11 cellular contexts compared by ENCODE assay signal in the genomic region with DNA sequence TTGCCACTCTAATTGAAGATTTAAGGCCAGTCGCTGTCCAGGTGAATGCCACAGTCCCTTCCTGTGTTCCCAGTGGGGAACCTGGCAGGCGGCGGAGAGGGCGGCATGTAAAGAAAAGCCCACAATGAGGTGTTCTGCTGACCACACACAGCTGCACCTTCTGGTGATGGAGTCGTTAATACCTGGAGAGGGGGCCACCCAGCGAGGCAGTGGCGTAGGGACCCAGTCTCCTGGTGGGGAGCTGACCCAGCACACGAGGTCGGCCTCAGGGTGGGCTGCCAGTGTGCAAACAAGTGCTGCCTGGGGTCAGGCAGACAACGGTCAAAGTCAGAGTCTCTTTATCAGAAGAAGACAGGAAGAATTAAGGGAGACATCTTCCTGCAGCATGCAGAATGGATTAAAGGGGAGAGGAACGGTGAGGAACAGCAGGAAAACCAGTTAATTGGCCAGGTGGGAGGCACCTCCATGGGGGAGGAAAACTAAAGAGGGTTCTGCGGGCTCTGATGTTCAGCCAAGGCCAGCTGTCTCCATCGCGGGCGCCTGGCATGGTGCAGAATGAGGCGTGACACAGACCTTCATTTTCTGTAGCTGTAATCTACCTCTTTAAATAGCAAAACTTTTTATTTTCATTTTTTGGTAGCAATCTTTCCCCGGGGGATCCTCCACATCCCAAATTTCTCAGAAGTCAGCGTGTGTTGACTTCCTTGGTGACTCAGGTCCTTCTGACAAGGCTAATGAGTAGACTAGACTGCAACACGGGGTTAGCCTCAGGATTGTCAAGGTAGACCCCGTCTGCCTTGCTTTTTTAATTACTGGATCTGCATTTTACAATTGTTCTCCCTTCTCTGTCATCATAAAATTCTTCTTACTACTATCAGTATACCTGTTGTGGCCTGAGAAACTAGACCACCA.
DNase-seq lines count a peak whose midpoint lies in the region; ATAC-seq and TF ChIP-seq lines count a peak whose summit lies in the region.
"Had no signal": no experiment of that assay in that cellular context is flagged by ENCODE, and none has a peak within 500 bp of the region (broad histone marks: within the 10 kb centered on the region; RNA-seq: fewer than 3 reads in every experiment).

No MANE protein-coding gene starts in this region.

- H3K27ac ChIP-seq in right atrium auricular region (peak overlapping the region; percentile 19 to 51), aorta (ENCODE audit: low read depth in 1 of 2, low read length in 2 of 2) (peak overlapping the region; percentile 73 to 81)

- H3K27me3 ChIP-seq in right atrium auricular region (no peaks in the 10 kb centered on the region), aorta (ENCODE audit: control insufficient read depth in 1 of 2, insufficient read depth in 2 of 2, low read length in 1 of 2) (no peaks in the 10 kb centered on the region)
- H3K27me3 ChIP-seq: sigmoid colon had no signal

- no peak for ATAC-seq in left ventricle myocardium superior
- ATAC-seq in aorta (ENCODE audit: low FRiP score) = no peak
- ATAC-seq in HG02852 (IDR thresholded peaks at IDR 0.05; ENCODE audit: unreplicated experiment) = no peak

- intact Hi-C loops in left ventricle myocardium superior (cut with micrococcal nuclease) (no loop called here), aorta (cut with DNase I) (loop anchor here in 1 of 2 donors (1.0 to 5.0 kb wide), 4 partner anchors 30 to 92 kb away; no protein-coding TSS in a partner anchor)

- TF ChIP-seq CTCF in right atrium auricular region (IDR thresholded peaks at IDR 0.05) (no peak), fibroblast of villous mesenchyme (IDR thresholded peaks at IDR 0.05; ENCODE audit: insufficient read depth, low read depth, low read length) (no peak)

- H3K9me3 ChIP-seq in right atrium auricular region = no peaks in the 10 kb centered on the region
- H3K9me3 ChIP-seq in aorta (ENCODE audit: control insufficient read depth, low read length) = no peaks in the 10 kb centered on the region
- H3K9me3 ChIP-seq: sigmoid colon had no signal

- H3K36me3 ChIP-seq in right atrium auricular region (no peaks in the 10 kb centered on the region), aorta (ENCODE audit: control insufficient read depth in 1 of 2, insufficient read depth in 2 of 2, low read length in 1 of 2) (no peaks in the 10 kb centered on the region)
- H3K36me3 ChIP-seq: sigmoid colon had no signal

- peaks cover 0 to 31% of the 10 kb centered on the region in 2 donors for H3K4me1 ChIP-seq in right atrium auricular region
- H3K4me1 ChIP-seq in aorta (ENCODE audit: control insufficient read depth in 1 of 2, insufficient read depth in 2 of 2, low read length in 2 of 2) = peaks cover 0 to 5% of the 10 kb centered on the region in 2 donors

- no peak for DNase-seq in right atrium auricular region (ENCODE audit: low spot score)
- no peak for DNase-seq in left ventricle myocardium superior
- DNase-seq in SW480 (ENCODE audit: low spot score) = peak; percentile 32
- DNase-seq in fibroblast of villous mesenchyme (ENCODE audit: low read depth) = peak; percentile 66
- DNase-seq in aorta = no peak
- no peak for DNase-seq in iPS-NIHi11 (ENCODE audit: low spot score)
- no peak for DNase-seq in foreskin melanocyte
- DNase-seq: activated T-cell treated with anti-CD3 and anti-CD28 coated beads, Interleukin-2, amount 50 U/mL, for 1 hour; CD4-positive, alpha-beta T cell had no signal

- WGBS in aorta, 2 donors = 66 to 70% methylated on average over 20 of the region's 20 CpGs

- H3K4me3 ChIP-seq in right atrium auricular region (no peak overlapping the region), fibroblast of villous mesenchyme (ENCODE audit: low read depth, low read length) (no peak overlapping the region), aorta (ENCODE audit: low read length in 2 of 2) (no peak overlapping the region)
- H3K4me3 ChIP-seq: sigmoid colon had no signal

Comparison
In these comparisons a context has a peak if more than half of its experiments do, and no peak if none do; other contexts are left out.
1. DNase-seq: peak in SW480 (single experiment) and fibroblast of villous mesenchyme (single experiment); none in right atrium auricular region (single experiment), left ventricle myocardium superior (single experiment), aorta (0 of 2), iPS-NIHi11 (single experiment) and foreskin melanocyte (single experiment).